16 cellular contexts compared by ENCODE assay signal in the genomic region with DNA sequence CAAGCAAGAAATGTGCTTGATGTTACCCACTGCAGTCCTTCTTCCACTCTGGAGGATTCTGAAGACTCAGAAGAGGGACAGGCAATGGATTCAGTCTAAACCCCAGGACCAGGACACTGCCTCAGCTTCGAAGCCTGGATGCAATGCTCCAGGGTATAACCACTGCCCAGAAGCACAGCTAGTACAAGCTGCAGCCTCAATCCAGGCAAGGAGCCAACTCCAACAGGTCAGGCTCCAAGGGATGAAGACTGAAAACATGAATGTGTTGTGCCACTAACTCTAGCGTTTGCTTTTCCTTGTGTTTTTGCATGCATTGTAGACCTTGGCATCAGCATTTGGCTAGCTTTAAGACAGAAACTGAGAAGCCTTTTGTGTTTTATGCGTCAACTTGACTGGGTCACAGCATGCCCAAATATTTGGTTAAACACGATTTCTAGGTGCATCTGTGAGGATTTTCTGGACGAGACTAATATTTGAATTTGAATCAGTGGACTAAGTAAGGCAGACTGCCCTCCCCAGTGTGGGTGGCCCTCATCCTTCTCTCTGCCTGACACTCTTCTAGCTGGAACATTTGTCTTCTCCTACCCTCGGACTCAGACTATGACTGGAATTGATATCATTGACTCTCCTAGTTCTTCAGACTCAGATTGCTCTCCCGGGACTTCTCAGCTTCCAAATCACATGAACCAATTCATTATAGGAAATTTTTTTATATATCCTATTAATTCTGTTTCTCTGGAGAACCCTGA. TPM values are rescaled to one million over a fixed set of nuclear protein-coding genes. Genes with fewer than 3 reads are reported as not detected.
A peak's percentile ranks its signal among the peaks of the same experiment; 100 is the strongest.
DNase-seq lines count a peak whose midpoint lies in the region; TF ChIP-seq lines count a peak whose summit lies in the region.
"Had no signal": no experiment of that assay in that cellular context is flagged by ENCODE, and none has a peak within 500 bp of the region (broad histone marks: within the 10 kb centered on the region; RNA-seq: fewer than 3 reads in every experiment).

No MANE protein-coding gene starts in this region.

- TF ChIP-seq CTCF in choroid plexus epithelial cell (conservative IDR thresholded peaks at IDR 0.05; ENCODE audit: low read depth, low read length) = no peak
- TF ChIP-seq CTCF in chondrocyte (IDR thresholded peaks at IDR 0.05) = no peak

- H3K36me3 Mint-ChIP-seq in chondrocyte (ENCODE audit: low read depth) = no peaks in the 10 kb centered on the region

- no peaks in the 10 kb centered on the region for H3K9me3 Mint-ChIP-seq in chondrocyte (ENCODE audit: low read depth)
- H3K9me3 Mint-ChIP-seq: activated T-cell treated with anti-CD3 and anti-CD28 coated beads, Interleukin-2, amount 50 U/mL, for 24 hours; T-helper 1 cell treated with Interleukin-12 subunit alpha and Interleukin-12 subunit beta and Interleukin-4 antibody, amounts not matched to agents 30 μg/mL and 1 μg/mL, for 36 hours had no signal

- no peak overlapping the region for H3K4me3 Mint-ChIP-seq in chondrocyte (ENCODE audit: unreplicated experiment)
- H3K4me3 Mint-ChIP-seq: activated T-cell treated with anti-CD3 and anti-CD28 coated beads, Interleukin-2, amount 50 U/mL, for 24 hours; T-helper 1 cell treated with Interleukin-12 subunit alpha and Interleukin-12 subunit beta and Interleukin-4 antibody, amounts not matched to agents 30 μg/mL and 1 μg/mL, for 36 hours had no signal

- H3K4me1 Mint-ChIP-seq in chondrocyte (ENCODE audit: low read depth) = peaks cover 7% of the 10 kb centered on the region

- H3K4me3 ChIP-seq in choroid plexus epithelial cell (ENCODE audit: low read depth, low read length) = no peak overlapping the region

- peaks cover 5% of the 10 kb centered on the region for H3K27me3 Mint-ChIP-seq in chondrocyte (ENCODE audit: low read depth)

- H3K27ac Mint-ChIP-seq in chondrocyte (ENCODE audit: unreplicated experiment) = no peak overlapping the region
- H3K27ac Mint-ChIP-seq: activated T-cell treated with anti-CD3 and anti-CD28 coated beads, Interleukin-2, amount 50 U/mL, for 24 hours; T-helper 1 cell treated with Interleukin-12 subunit alpha and Interleukin-12 subunit beta and Interleukin-4 antibody, amounts not matched to agents 30 μg/mL and 1 μg/mL, for 36 hours had no signal

- DNase-seq in NCI-H2196 (lab: John Stamatoyannopoulos, UW; ENCODE audit: unreplicated experiment) = peak; percentile 48
- DNase-seq in choroid plexus epithelial cell (ENCODE audit: low read depth) = peak; percentile 77
- DNase-seq in islet precursor cell = peak; percentile 26
- DNase-seq in stromal cell of bone marrow (ENCODE audit: low read depth) = peak; percentile 44
- DNase-seq in chondrocyte (ENCODE audit: low spot score) = no peak
- no peak for DNase-seq in HT-29 (ENCODE audit: low spot score)
- DNase-seq in cerebellum (ENCODE audit: low spot score) = no peak
- DNase-seq in HPDE6-E6E7 (ENCODE audit: extremely low spot score) = no peak
- DNase-seq: activated CD4-positive, alpha-beta T cell treated with anti-CD3 and anti-CD28 coated beads for 1 hour; activated T-cell treated with anti-CD3 and anti-CD28 coated beads, Interleukin-2, amount 50 U/mL, for 24 hours; DMS79 treated with DMSO at 0.1 percent for 48 hours; effector CD4-positive, alpha-beta T cell; NCI-H1436; NCI-H524 treated with DMSO at 0.1 percent for 48 hours; stimulated activated CD4-positive, alpha-beta T cell treated with anti-CD3 and anti-CD28 coated beads, Interleukin-4, amount 100 ng/mL, for 24 hours had no signal

RNA-seq across cellular contexts. Expression of a gene that starts 20.5 kb away (rescaled TPM):
- total RNA-seq in chondrocyte (1.5 to 5.3 TPM (median 4.9 TPM) in 3 replicates), cerebellum (2.6 TPM)
- 35.0 and 36.4 TPM in 2 replicates for total RNA-seq in HT-29 (2014; rRNA removed; shearing (Covaris generic))

Comparison
In these comparisons a context has a peak if more than half of its experiments do, and no peak if none do; other contexts are left out.
1. DNase-seq: peak in NCI-H2196 (single experiment), choroid plexus epithelial cell (single experiment), islet precursor cell (single experiment) and stromal cell of bone marrow (single experiment); none in chondrocyte (single experiment), HT-29 (single experiment), cerebellum (single experiment) and HPDE6-E6E7 (single experiment).